ENCODE assay signal across 12 cellular contexts in the genomic region with DNA sequence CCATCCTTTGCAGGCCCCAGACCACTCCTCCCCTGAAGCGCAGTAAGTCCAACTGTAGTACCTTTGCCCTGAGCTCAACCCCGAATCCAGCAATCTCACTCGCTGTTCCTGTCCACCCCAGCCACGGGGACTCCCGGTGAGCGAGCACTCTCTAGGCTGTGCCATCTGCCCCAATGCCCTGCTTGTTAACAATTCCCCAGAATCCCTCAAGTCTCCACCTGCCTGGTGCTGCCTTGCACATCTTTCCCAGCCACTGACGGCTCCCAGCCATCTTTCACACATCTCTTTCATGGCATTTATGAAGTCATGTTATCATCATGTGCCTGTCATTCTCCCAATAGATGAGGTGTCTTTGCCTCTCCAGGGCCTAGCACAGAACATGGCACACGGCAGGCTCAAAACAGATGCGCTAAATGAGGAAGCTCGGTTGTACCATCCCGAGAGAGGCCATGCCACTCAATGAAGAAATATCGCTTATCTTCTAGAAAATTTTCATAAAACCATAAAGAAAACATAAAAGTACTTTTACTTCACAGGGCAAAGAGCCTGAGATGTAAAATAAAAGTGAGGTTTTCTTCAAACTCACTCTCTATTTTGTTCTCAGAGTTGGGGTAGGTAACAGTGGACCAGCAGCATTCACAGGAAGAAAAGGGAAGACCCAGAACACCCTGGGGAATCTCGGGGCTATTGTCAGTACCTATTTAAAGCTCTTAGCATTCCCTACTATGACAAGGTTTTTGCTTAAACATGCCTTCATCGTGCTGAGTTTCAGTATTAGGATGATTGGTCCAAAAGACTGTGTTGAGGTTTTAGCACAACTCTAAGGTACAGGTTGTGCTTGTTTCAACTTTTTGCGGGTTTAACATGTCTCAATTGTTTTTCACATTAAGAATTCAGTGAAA. TPM values are rescaled to one million over a fixed set of nuclear protein-coding genes. Genes with fewer than 3 reads are reported as not detected.
DNase-seq lines count a peak whose midpoint lies in the region; ATAC-seq and TF ChIP-seq lines count a peak whose summit lies in the region.
"Had no signal": no experiment of that assay in that cellular context is flagged by ENCODE, and none has a peak within 500 bp of the region (broad histone marks: within the 10 kb centered on the region; RNA-seq: fewer than 3 reads in every experiment).

No MANE protein-coding gene starts in this region.

- 0 out of 2 replicates have a peak overlapping the region, but pooled peaks have one; percentile 11 for H3K9ac ChIP-seq in HUES48 (ENCODE audit: low read depth, low read length)

- in situ Hi-C loops in brain microvascular endothelial cell (cut with HindIII; ENCODE audit: low pct_ligation_motif_present, low sequenced_read_pairs), result no loop called here

- H3K4me3 Mint-ChIP-seq in activated CD8-positive, alpha-beta T cell treated with anti-CD3 and anti-CD28 coated beads, Interleukin-2, amount 10 ng/mL, durations not matched to agents 7 days and 5 days, result no peak overlapping the region

- H3K4me3 ChIP-seq in HUES48 (ENCODE audit: low read depth, low read length) (no peak overlapping the region), heart left ventricle (no peak overlapping the region), brain microvascular endothelial cell (ENCODE audit: low read depth, low read length) (no peak overlapping the region)
- no peak overlapping the region for H3K4me3 ChIP-seq in effector memory CD4-positive, alpha-beta T cell (ENCODE audit: insufficient read depth, low read depth, low read length, poor library complexity, severe bottlenecking)
- H3K4me3 ChIP-seq: SK-N-MC had no signal

- peaks cover 26% of the 10 kb centered on the region for H3K4me1 ChIP-seq in HUES48 (ENCODE audit: control insufficient read depth, insufficient read depth, low read length)
- peaks cover 0 to 24% (median 14%) of the 10 kb centered on the region in 12 donors for H3K4me1 ChIP-seq in heart left ventricle
- H3K4me1 ChIP-seq in effector memory CD4-positive, alpha-beta T cell (ENCODE audit: control insufficient read depth, insufficient read depth, low read length, poor library complexity, severe bottlenecking), result no peaks in the 10 kb centered on the region

- H3K27me3 ChIP-seq in HUES48 (ENCODE audit: control insufficient read depth, insufficient read depth, low read length), result no peaks in the 10 kb centered on the region
- no peaks in the 10 kb centered on the region for H3K27me3 ChIP-seq in heart left ventricle
- no peaks in the 10 kb centered on the region for H3K27me3 ChIP-seq in brain microvascular endothelial cell (replicated peaks)
- no peaks in the 10 kb centered on the region for H3K27me3 ChIP-seq in effector memory CD4-positive, alpha-beta T cell (replicated peaks; ENCODE audit: control insufficient read depth, insufficient read depth, low read length, poor library complexity, severe bottlenecking)

- H3K36me3 ChIP-seq in HUES48 (ENCODE audit: control insufficient read depth, insufficient read depth, low read length) (peaks cover 8% of the 10 kb centered on the region; the same call in 1 of the 2 replicates), heart left ventricle (peaks cover 0 to 37% (median 19%) of the 10 kb centered on the region in 9 donors), brain microvascular endothelial cell (replicated peaks) (peaks cover 8% of the 10 kb centered on the region)
- no peaks in the 10 kb centered on the region for H3K36me3 ChIP-seq in effector memory CD4-positive, alpha-beta T cell (ENCODE audit: control insufficient read depth, insufficient read depth, low read length)

- H3K9me3 Mint-ChIP-seq in activated CD8-positive, alpha-beta T cell treated with anti-CD3 and anti-CD28 coated beads, Interleukin-2, amount 10 ng/mL, durations not matched to agents 7 days and 5 days (ENCODE audit: insufficient read depth), result no peaks in the 10 kb centered on the region

- intact Hi-C loops in heart left ventricle (cut with DNase I), result no loop called here

- 80 to 89% (median 84%) methylated on average over 15 of the region's 15 CpGs for WGBS in heart left ventricle, 4 donors

- no peaks in the 10 kb centered on the region for H3K9me3 ChIP-seq in HUES48 (ENCODE audit: control insufficient read depth, insufficient read depth, low read length)
- H3K9me3 ChIP-seq in heart left ventricle, result peaks cover 0 to 4% (median 0%) of the 10 kb centered on the region in 12 donors
- H3K9me3 ChIP-seq in effector memory CD4-positive, alpha-beta T cell (ENCODE audit: control insufficient read depth, low read length), result no peaks in the 10 kb centered on the region

- CTCF ChIA-PET in GM10248 (lab: Yijun Ruan, JAX), result interaction anchor here (0.6 to 1.8 kb wide), 5 partner anchors 8 to 83 kb away, joined by 3 to 5 read pairs (median 4); no protein-coding TSS in a partner anchor
- CTCF ChIA-PET in activated CD8-positive, alpha-beta T cell treated with anti-CD3 and anti-CD28 coated beads, Interleukin-2, amount 10 ng/mL, durations not matched to agents 7 days and 5 days (lab: Charles Lee), result no interaction called here

- ATAC-seq in HG02798 (IDR thresholded peaks at IDR 0.05; ENCODE audit: poor library complexity, unreplicated experiment) (peak; percentile 93), heart left ventricle (no peak)
- no peak for ATAC-seq in activated CD8-positive, alpha-beta T cell treated with anti-CD3 and anti-CD28 coated beads, Interleukin-2, amount 10 ng/mL, durations not matched to agents 7 days and 5 days
- ATAC-seq: HCT116 had no signal

- no peak overlapping the region for H3K27ac Mint-ChIP-seq in activated CD8-positive, alpha-beta T cell treated with anti-CD3 and anti-CD28 coated beads, Interleukin-2, amount 10 ng/mL, durations not matched to agents 7 days and 5 days

- POLR2A ChIA-PET in GM10248 (lab: Yijun Ruan, JAX), result no interaction called here
- POLR2A ChIA-PET in activated CD8-positive, alpha-beta T cell treated with anti-CD3 and anti-CD28 coated beads, Interleukin-2, amount 10 ng/mL, durations not matched to agents 7 days and 5 days (lab: Charles Lee), result no interaction called here

- DNase-seq in GM10248 (ENCODE audit: extremely low spot score), result peak; percentile 66
- DNase-seq in GM19238 (ENCODE audit: insufficient read length, low spot score), result peak; percentile 36
- no peak for DNase-seq in activated CD8-positive, alpha-beta T cell treated with anti-CD3 and anti-CD28 coated beads, Interleukin-2, amount 10 ng/mL, durations not matched to agents 7 days and 5 days
- no peak for DNase-seq in heart left ventricle
- DNase-seq in brain microvascular endothelial cell, result no peak
- DNase-seq in effector memory CD4-positive, alpha-beta T cell, result no peak
- DNase-seq: NCI-H2081; stimulated activated CD8-positive, alpha-beta memory T cell treated with anti-CD3 and anti-CD28 coated beads, Interleukin-4, amount 100 ng/mL, for 48 hours had no signal

- H3K27ac ChIP-seq in HUES48 (ENCODE audit: low read depth, low read length) (peak overlapping the region; percentile 53), heart left ventricle (no peak overlapping the region), brain microvascular endothelial cell (no peak overlapping the region)
- H3K27ac ChIP-seq in effector memory CD4-positive, alpha-beta T cell (ENCODE audit: insufficient read depth, low read length, poor library complexity, severe bottlenecking), result no peak overlapping the region
- H3K27ac ChIP-seq: SK-N-MC had no signal

- TF ChIP-seq CTCF in GM10248 (IDR thresholded peaks at IDR 0.05; ENCODE audit: control extremely low read depth, extremely low read depth, low read depth, missing control alignments) (no peak), heart left ventricle (IDR thresholded peaks at IDR 0.05) (no peak), brain microvascular endothelial cell (IDR thresholded peaks at IDR 0.05; ENCODE audit: low read depth, low read length, missing control alignments) (no peak)

- no peak for TF ChIP-seq POLR2A in heart left ventricle (IDR thresholded peaks at IDR 0.05)

- H3K36me3 Mint-ChIP-seq in activated CD8-positive, alpha-beta T cell treated with anti-CD3 and anti-CD28 coated beads, Interleukin-2, amount 10 ng/mL, durations not matched to agents 7 days and 5 days (ENCODE audit: low read depth), result no peaks in the 10 kb centered on the region

- peaks cover 5% of the 10 kb centered on the region for H3K4me1 Mint-ChIP-seq in activated CD8-positive, alpha-beta T cell treated with anti-CD3 and anti-CD28 coated beads, Interleukin-2, amount 10 ng/mL, durations not matched to agents 7 days and 5 days (ENCODE audit: low read depth)

- H3K27me3 Mint-ChIP-seq in activated CD8-positive, alpha-beta T cell treated with anti-CD3 and anti-CD28 coated beads, Interleukin-2, amount 10 ng/mL, durations not matched to agents 7 days and 5 days (ENCODE audit: low read depth), result peaks cover 8% of the 10 kb centered on the region

RNA-seq across cellular contexts. Expression of gene COQ8A, which starts 55.2 kb away (rescaled TPM):
- 10 to 100 TPM; 12.1 to 16.4 TPM for total RNA-seq in activated CD8-positive, alpha-beta T cell treated with anti-CD3 and anti-CD28 coated beads, Interleukin-2, amount 10 ng/mL, durations not matched to agents 7 days and 5 days
- total RNA-seq in heart left ventricle, result 100 to 1,000 TPM; 141 to 915 (median 310) TPM
- 100 to 1,000 TPM; 193 to 243 TPM for polyA plus RNA-seq in heart left ventricle

Comparison
In these comparisons a context has a peak if more than half of its experiments do, and no peak if none do; other contexts are left out.
1. DNase-seq: peak in GM10248 (single experiment) and GM19238 (single experiment); none in activated CD8-positive, alpha-beta T cell treated with anti-CD3 and anti-CD28 coated beads, Interleukin-2, amount 10 ng/mL, durations not matched to agents 7 days and 5 days (single experiment), heart left ventricle (0 of 5), brain microvascular endothelial cell (single experiment) and effector memory CD4-positive, alpha-beta T cell (0 of 3).
2. RNA of gene COQ8A, which starts 55.2 kb away (total RNA-seq): 141 to 915 TPM in heart left ventricle; 12.1 to 16.4 TPM in activated CD8-positive, alpha-beta T cell treated with anti-CD3 and anti-CD28 coated beads, Interleukin-2, amount 10 ng/mL, durations not matched to agents 7 days and 5 days; every median in the first group is over 4 times any median in the second.